ENCODE assay signal across 1 cellular context in the genomic region with DNA sequence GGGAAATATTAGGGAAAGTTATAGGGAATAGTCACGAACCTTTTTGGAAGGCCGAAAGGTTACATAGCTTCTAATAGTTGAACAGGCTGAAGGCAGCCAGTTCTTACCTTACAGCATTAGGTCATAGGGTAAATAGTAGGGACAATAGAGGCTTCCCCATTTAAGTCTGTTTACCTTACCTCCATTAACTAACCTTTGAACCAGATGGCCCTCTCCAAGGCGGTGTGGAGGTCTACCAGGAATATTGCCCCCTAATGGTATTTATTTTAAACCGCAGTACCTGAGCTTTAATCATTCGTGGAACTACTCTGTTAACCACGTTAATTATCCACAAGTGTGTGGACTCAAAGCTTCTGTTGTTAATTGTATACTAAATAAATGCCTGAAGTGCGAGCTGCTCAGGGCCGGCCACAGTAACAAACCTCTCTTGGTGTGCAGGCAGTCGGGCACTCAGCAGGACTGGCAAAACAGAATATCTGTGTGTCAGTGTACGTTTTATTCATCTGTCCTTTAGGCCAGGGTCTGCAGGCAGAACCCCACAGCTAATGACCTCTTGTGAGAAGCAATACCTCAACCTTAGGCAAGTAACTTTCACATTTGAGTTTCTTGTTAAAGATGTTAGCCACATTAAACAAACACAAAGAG.
TF ChIP-seq lines count a peak whose summit lies in the region.

No MANE protein-coding gene starts in this region.

TF ChIP-seq in K562, 482 proteins besides CTCF, POLR2A, EP300 and RAD21 (continued from another document):
- TF ChIP-seq, protein P1, sequence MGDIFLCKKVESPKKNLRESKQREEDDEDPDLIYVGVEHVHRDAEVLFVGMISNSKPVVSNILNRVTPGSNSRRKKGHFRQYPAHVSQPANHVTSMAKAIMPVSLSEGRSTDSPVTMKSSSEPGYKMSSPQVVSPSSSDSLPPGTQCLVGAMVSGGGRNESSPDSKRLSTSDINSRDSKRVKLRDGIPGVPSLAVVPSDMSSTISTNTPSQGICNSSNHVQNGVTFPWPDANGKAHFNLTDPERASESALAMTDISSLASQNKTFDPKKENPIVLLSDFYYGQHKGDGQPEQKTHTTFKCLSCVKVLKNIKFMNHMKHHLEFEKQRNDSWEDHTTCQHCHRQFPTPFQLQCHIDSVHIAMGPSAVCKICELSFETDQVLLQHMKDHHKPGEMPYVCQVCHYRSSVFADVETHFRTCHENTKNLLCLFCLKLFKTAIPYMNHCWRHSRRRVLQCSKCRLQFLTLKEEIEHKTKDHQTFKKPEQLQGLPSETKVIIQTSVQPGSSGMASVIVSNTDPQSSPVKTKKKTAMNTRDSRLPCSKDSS (IDR thresholded peaks at IDR 0.05; ENCODE audit: low read depth, partially characterized antibody): no peak
- TF ChIP-seq, protein P2, sequence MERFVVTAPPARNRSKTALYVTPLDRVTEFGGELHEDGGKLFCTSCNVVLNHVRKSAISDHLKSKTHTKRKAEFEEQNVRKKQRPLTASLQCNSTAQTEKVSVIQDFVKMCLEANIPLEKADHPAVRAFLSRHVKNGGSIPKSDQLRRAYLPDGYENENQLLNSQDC (CRISPR knock-in tag; IDR thresholded peaks at IDR 0.05): no peak
- TF ChIP-seq NUFIP1 (IDR thresholded peaks at IDR 0.05; ENCODE audit: partially characterized antibody) (no peak), ZNF146 (CRISPR knock-in tag; IDR thresholded peaks at IDR 0.05; ENCODE audit: unreplicated experiment) (no peak)
